37 cellular contexts compared by ENCODE assay signal in the genomic region with DNA sequence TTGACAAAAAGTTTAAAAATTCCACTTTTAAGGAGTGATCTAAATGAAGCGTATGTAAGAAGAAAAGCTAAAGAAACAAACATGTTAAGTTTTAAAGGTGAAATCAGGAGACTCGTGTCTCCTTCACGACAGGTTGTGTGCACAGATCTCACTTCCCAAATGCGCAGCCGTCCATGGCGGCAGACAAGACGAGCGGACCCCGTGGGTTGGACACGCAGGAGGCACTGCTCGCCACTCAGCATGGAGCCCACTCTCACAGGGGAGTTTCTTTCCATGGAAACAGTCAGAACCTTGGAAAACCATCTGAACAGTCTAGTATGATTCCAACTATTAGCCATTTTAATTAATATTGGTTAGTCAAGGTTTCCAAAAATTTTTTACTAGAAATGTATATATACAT.
"Had no signal": no experiment of that assay in that cellular context is flagged by ENCODE, and none has a peak within 500 bp of the region (broad histone marks: within the 10 kb centered on the region; RNA-seq: fewer than 3 reads in every experiment).

No MANE protein-coding gene starts in this region.

- H3K9me3 Mint-ChIP-seq: activated naive CD4-positive, alpha-beta T cell treated with anti-CD3 and anti-CD28 coated beads for 36 hours; activated naive CD4-positive, alpha-beta T cell treated with anti-CD3 and anti-CD28 coated beads, Interleukin-2, amount 10 ng/mL, durations not matched to agents 7 days and 5 days; activated naive CD4-positive, alpha-beta T cell treated with anti-CD3 and anti-CD28 coated beads, Interleukin-2, amount 50 U/mL, for 24 hours; activated naive CD4-positive, alpha-beta T cell treated with anti-CD3 and anti-CD28 coated beads, Interleukin-2, amount 50 U/mL, for 72 hours; activated naive CD8-positive, alpha-beta T cell treated with anti-CD3 and anti-CD28 coated beads for 36 hours; activated naive CD8-positive, alpha-beta T cell treated with anti-CD3 and anti-CD28 coated beads, Interleukin-2, amount 10 ng/mL, durations not matched to agents 7 days and 5 days; activated naive CD8-positive, alpha-beta T cell treated with anti-CD3 and anti-CD28 coated beads, Interleukin-2, amount 50 U/mL, for 24 hours; activated T-cell treated with anti-CD3 and anti-CD28 coated beads, Interleukin-2, amount 50 U/mL, for 24 hours; activated T-cell treated with anti-CD3 and anti-CD28 coated beads, Interleukin-2, amount 50 U/mL, for 4 hours; activated T-cell treated with anti-CD3 and anti-CD28 coated beads, Interleukin-2, amount 50 U/mL, for 72 hours; activated T-helper 1 cell treated with anti-CD3 and anti-CD28 coated beads, Interleukin-12 subunit alpha, Interleukin-12 subunit beta, Interleukin-2, Interleukin-4 antibody, amounts not matched to agents 30 ng/mL and 10 ng/mL and 1 ng/mL, durations not matched to agents 14 hours and 24 hours and 36 hours; activated T-helper 17 cell treated with anti-CD3 and anti-CD28 coated beads, Interleukin-2, amount 50 U/mL, for 72 hours; activated T-helper 2 cell treated with anti-CD3 and anti-CD28 coated beads, Interferon-gamma antibody, Interleukin-2, Interleukin-4, amounts not matched to agents 10 μg/mL and 5 μg/mL and 100 μg/mL, durations not matched to agents 14 hours and 24 hours and 36 hours; central memory CD8-positive, alpha-beta T cell had no signal

- H3K27me3 Mint-ChIP-seq: activated naive CD4-positive, alpha-beta T cell treated with anti-CD3 and anti-CD28 coated beads, Interleukin-2, amount 10 ng/mL, durations not matched to agents 7 days and 5 days; activated naive CD4-positive, alpha-beta T cell treated with anti-CD3 and anti-CD28 coated beads, Interleukin-2, amount 50 U/mL, for 24 hours; activated naive CD8-positive, alpha-beta T cell; activated naive CD8-positive, alpha-beta T cell treated with anti-CD3 and anti-CD28 coated beads for 36 hours; activated naive CD8-positive, alpha-beta T cell treated with anti-CD3 and anti-CD28 coated beads, Interleukin-2, amount 10 ng/mL, durations not matched to agents 7 days and 5 days; activated naive CD8-positive, alpha-beta T cell treated with anti-CD3 and anti-CD28 coated beads, Interleukin-2, amount 50 U/mL, for 24 hours; activated T-cell treated with anti-CD3 and anti-CD28 coated beads, Interleukin-2, amount 50 U/mL, for 24 hours; activated T-helper 17 cell treated with anti-CD3 and anti-CD28 coated beads, Interleukin-2, amount 50 U/mL, for 72 hours; brain; central memory CD8-positive, alpha-beta T cell had no signal

- H3K27ac ChIP-seq: brain microvascular endothelial cell, cardiac muscle cell had no signal

- H3K27me3 ChIP-seq: adrenal gland, ascending aorta, body of pancreas, brain microvascular endothelial cell, breast epithelium, cardiac muscle cell had no signal

- H3K36me3 ChIP-seq: adrenal gland, breast epithelium had no signal

- DNase-seq: activated effector memory CD4-positive, alpha-beta T cell treated with anti-CD3 and anti-CD28 coated beads, Interleukin-2, amount 50 U/mL, for 16 hours; activated effector memory CD4-positive, alpha-beta T cell treated with Interleukin-2 at 50 U/mL for 16 hours; activated gamma-delta T cell; activated gamma-delta T cell treated with Interleukin-2 at 50 U/mL for 16 hours; activated naive CD4-positive, alpha-beta T cell; activated naive CD4-positive, alpha-beta T cell treated with anti-CD3 and anti-CD28 coated beads for 36 hours; activated naive CD4-positive, alpha-beta T cell treated with anti-CD3 and anti-CD28 coated beads, Interleukin-2, amount 10 ng/mL, durations not matched to agents 7 days and 5 days; activated naive CD4-positive, alpha-beta T cell treated with anti-CD3 and anti-CD28 coated beads, Interleukin-2, amount 50 U/mL, for 16 hours; activated naive CD4-positive, alpha-beta T cell treated with Interleukin-2 at 50 U/mL for 16 hours; activated naive CD8-positive, alpha-beta T cell treated with anti-CD3 and anti-CD28 coated beads for 36 hours; activated naive CD8-positive, alpha-beta T cell treated with anti-CD3 and anti-CD28 coated beads, Interleukin-2, amount 10 ng/mL, durations not matched to agents 7 days and 5 days; activated naive CD8-positive, alpha-beta T cell treated with anti-CD3 and anti-CD28 coated beads, Interleukin-2, amount 50 U/mL, for 24 hours; activated T-cell treated with anti-CD3 and anti-CD28 coated beads, Interleukin-2, amount 50 U/mL, for 1 hour; activated T-cell treated with anti-CD3 and anti-CD28 coated beads, Interleukin-2, amount 50 U/mL, for 24 hours; activated T-cell treated with anti-CD3 and anti-CD28 coated beads, Interleukin-2, amount 50 U/mL, for 4 hours; activated T-cell treated with anti-CD3 and anti-CD28 coated beads, Interleukin-2, amount 50 U/mL, for 48 hours; activated T-cell treated with anti-CD3 and anti-CD28 coated beads, Interleukin-2, amount 50 U/mL, for 72 hours; adrenal gland; amniotic stem cell; amygdala; anterior cingulate cortex; body of pancreas; brain microvascular endothelial cell; caudate nucleus; central memory CD4-positive, alpha-beta T cell; cerebellar nuclear complex had no signal

- H3K4me3 ChIP-seq: body of pancreas, cardiac muscle cell had no signal

- H3K9me3 ChIP-seq: adrenal gland, ascending aorta, body of pancreas, breast epithelium had no signal

- ATAC-seq: activated naive CD4-positive, alpha-beta T cell treated with anti-CD3 and anti-CD28 coated beads, Interleukin-2, amount 50 U/mL, for 72 hours; activated naive CD8-positive, alpha-beta T cell treated with anti-CD3 and anti-CD28 coated beads, Interleukin-2, amount 50 U/mL, for 24 hours; activated T-cell treated with anti-CD3 and anti-CD28 coated beads, Interleukin-2, amount 50 U/mL, for 4 hours; activated T-cell treated with anti-CD3 and anti-CD28 coated beads, Interleukin-2, amount 50 U/mL, for 72 hours; activated T-helper 17 cell treated with anti-CD3 and anti-CD28 coated beads, Interleukin-2, amount 50 U/mL, for 72 hours; body of pancreas had no signal

- H3K27ac Mint-ChIP-seq: activated naive CD4-positive, alpha-beta T cell treated with anti-CD3 and anti-CD28 coated beads for 36 hours; activated naive CD4-positive, alpha-beta T cell treated with anti-CD3 and anti-CD28 coated beads, Interleukin-2, amount 10 ng/mL, durations not matched to agents 7 days and 5 days; activated naive CD4-positive, alpha-beta T cell treated with anti-CD3 and anti-CD28 coated beads, Interleukin-2, amount 50 U/mL, for 24 hours; activated naive CD8-positive, alpha-beta T cell; activated naive CD8-positive, alpha-beta T cell treated with anti-CD3 and anti-CD28 coated beads for 36 hours; activated naive CD8-positive, alpha-beta T cell treated with anti-CD3 and anti-CD28 coated beads, Interleukin-2, amount 10 ng/mL, durations not matched to agents 7 days and 5 days; activated naive CD8-positive, alpha-beta T cell treated with anti-CD3 and anti-CD28 coated beads, Interleukin-2, amount 50 U/mL, for 24 hours; activated T-cell treated with anti-CD3 and anti-CD28 coated beads, Interleukin-2, amount 50 U/mL, for 24 hours; activated T-cell treated with anti-CD3 and anti-CD28 coated beads, Interleukin-2, amount 50 U/mL, for 72 hours; activated T-helper 1 cell treated with anti-CD3 and anti-CD28 coated beads, Interleukin-12 subunit alpha, Interleukin-12 subunit beta, Interleukin-2, Interleukin-4 antibody, amounts not matched to agents 30 ng/mL and 10 ng/mL and 1 ng/mL, durations not matched to agents 14 hours and 24 hours and 36 hours; activated T-helper 17 cell treated with anti-CD3 and anti-CD28 coated beads, Interleukin-2, amount 50 U/mL, for 72 hours; activated T-helper 2 cell treated with anti-CD3 and anti-CD28 coated beads, Interferon-gamma antibody, Interleukin-2, Interleukin-4, amounts not matched to agents 10 μg/mL and 5 μg/mL and 100 μg/mL, durations not matched to agents 14 hours and 24 hours and 36 hours; brain had no signal

- H3K4me1 ChIP-seq: adrenal gland, ascending aorta, body of pancreas, breast epithelium had no signal

- H3K4me3 Mint-ChIP-seq: activated naive CD4-positive, alpha-beta T cell treated with anti-CD3 and anti-CD28 coated beads for 36 hours; activated naive CD4-positive, alpha-beta T cell treated with anti-CD3 and anti-CD28 coated beads, Interleukin-2, amount 10 ng/mL, durations not matched to agents 7 days and 5 days; activated naive CD4-positive, alpha-beta T cell treated with anti-CD3 and anti-CD28 coated beads, Interleukin-2, amount 50 U/mL, for 24 hours; activated naive CD8-positive, alpha-beta T cell; activated naive CD8-positive, alpha-beta T cell treated with anti-CD3 and anti-CD28 coated beads for 36 hours; activated naive CD8-positive, alpha-beta T cell treated with anti-CD3 and anti-CD28 coated beads, Interleukin-2, amount 10 ng/mL, durations not matched to agents 7 days and 5 days; activated naive CD8-positive, alpha-beta T cell treated with anti-CD3 and anti-CD28 coated beads, Interleukin-2, amount 50 U/mL, for 24 hours; activated T-cell treated with anti-CD3 and anti-CD28 coated beads, Interleukin-2, amount 50 U/mL, for 24 hours; activated T-cell treated with anti-CD3 and anti-CD28 coated beads, Interleukin-2, amount 50 U/mL, for 4 hours; activated T-cell treated with anti-CD3 and anti-CD28 coated beads, Interleukin-2, amount 50 U/mL, for 72 hours; activated T-helper 1 cell treated with anti-CD3 and anti-CD28 coated beads, Interleukin-12 subunit alpha, Interleukin-12 subunit beta, Interleukin-2, Interleukin-4 antibody, amounts not matched to agents 30 ng/mL and 10 ng/mL and 1 ng/mL, durations not matched to agents 14 hours and 24 hours and 36 hours; brain; central memory CD8-positive, alpha-beta T cell had no signal

- H3K4me1 Mint-ChIP-seq: activated T-helper 17 cell treated with anti-CD3 and anti-CD28 coated beads, Interleukin-2, amount 50 U/mL, for 72 hours had no signal
